In genomic region chr14:68684466-68685418, GRCh38 we compare ENCODE assay signal across 8 cellular contexts.
DNase-seq lines count a peak whose midpoint lies in the region; ATAC-seq and TF ChIP-seq lines count a peak whose summit lies in the region.

No MANE protein-coding gene starts in this region.

- no peaks in the 10 kb centered on the region for H3K27me3 ChIP-seq in stomach

- peak overlapping the region; percentile 88 for H3K27ac Mint-ChIP-seq in activated CD4-positive, alpha-beta T cell treated with anti-CD3 and anti-CD28 coated beads, Interleukin-2, amount 10 ng/mL, durations not matched to agents 7 days and 5 days
- peak overlapping the region; percentile 95 for H3K27ac Mint-ChIP-seq in activated CD4-positive, alpha-beta memory T cell treated with anti-CD3 and anti-CD28 coated beads, Interleukin-2, amount 10 ng/mL, durations not matched to agents 7 days and 5 days

- ATAC-seq in HG02763 (IDR thresholded peaks at IDR 0.05; ENCODE audit: unreplicated experiment) = no peak

- peak overlapping the region in 4 of 5 donors; percentile 70 to 82 (median 76) for H3K27ac ChIP-seq in stomach

- H3K4me1 ChIP-seq in stomach = peaks cover 38 to 76% (median 53%) of the 10 kb centered on the region in 4 donors

- H3K4me3 ChIP-seq in stomach = no peak overlapping the region

- H3K36me3 Mint-ChIP-seq in activated CD4-positive, alpha-beta T cell treated with anti-CD3 and anti-CD28 coated beads, Interleukin-2, amount 10 ng/mL, durations not matched to agents 7 days and 5 days (ENCODE audit: low read depth) = peaks cover 3% of the 10 kb centered on the region
- no peaks in the 10 kb centered on the region for H3K36me3 Mint-ChIP-seq in activated CD4-positive, alpha-beta memory T cell treated with anti-CD3 and anti-CD28 coated beads, Interleukin-2, amount 10 ng/mL, durations not matched to agents 7 days and 5 days (ENCODE audit: low read depth)

- DNase-seq in activated CD4-positive, alpha-beta T cell treated with anti-CD3 and anti-CD28 coated beads, Interleukin-2, amount 10 ng/mL, durations not matched to agents 7 days and 5 days = no peak
- DNase-seq in activated CD4-positive, alpha-beta T cell treated with anti-CD3 and anti-CD28 coated beads for 1 hour = no peak
- DNase-seq in activated CD4-positive, alpha-beta memory T cell treated with anti-CD3 and anti-CD28 coated beads, Interleukin-2, amount 10 ng/mL, durations not matched to agents 7 days and 5 days = no peak
- peak; percentile 38 for DNase-seq in left kidney (ENCODE audit: low read depth, low spot score)
- DNase-seq in stomach = no peak
- DNase-seq in NCI-H2107 treated with DMSO at 0.1 percent for 48 hours (lab: John Stamatoyannopoulos, UW; ENCODE audit: unreplicated experiment) = no peak
- no peak for DNase-seq in ecto neural progenitor cell (ENCODE audit: low spot score)

- no peak for TF ChIP-seq POLR2A in stomach (IDR thresholded peaks at IDR 0.05)

- H3K9me3 Mint-ChIP-seq in activated CD4-positive, alpha-beta T cell treated with anti-CD3 and anti-CD28 coated beads, Interleukin-2, amount 10 ng/mL, durations not matched to agents 7 days and 5 days = no peaks in the 10 kb centered on the region
- no peaks in the 10 kb centered on the region for H3K9me3 Mint-ChIP-seq in activated CD4-positive, alpha-beta memory T cell treated with anti-CD3 and anti-CD28 coated beads, Interleukin-2, amount 10 ng/mL, durations not matched to agents 7 days and 5 days

- CTCF ChIA-PET in activated CD4-positive, alpha-beta T cell treated with anti-CD3 and anti-CD28 coated beads, Interleukin-2, amount 10 ng/mL, durations not matched to agents 7 days and 5 days (lab: Charles Lee) = interaction anchor here (0.5 to 2.2 kb wide), 7 partner anchors 10 to 904 kb away, joined by 3 to 7 read pairs (median 4); no protein-coding TSS in a partner anchor
- CTCF ChIA-PET in activated CD4-positive, alpha-beta memory T cell treated with anti-CD3 and anti-CD28 coated beads, Interleukin-2, amount 10 ng/mL, durations not matched to agents 7 days and 5 days (lab: Charles Lee) = interaction anchor here (0.9 to 2.5 kb wide), 7 partner anchors 9 to 131 kb away, joined by 3 to 19 read pairs (median 7); no protein-coding TSS in a partner anchor

- H3K27me3 Mint-ChIP-seq in activated CD4-positive, alpha-beta T cell treated with anti-CD3 and anti-CD28 coated beads, Interleukin-2, amount 10 ng/mL, durations not matched to agents 7 days and 5 days = no peaks in the 10 kb centered on the region
- H3K27me3 Mint-ChIP-seq in activated CD4-positive, alpha-beta memory T cell treated with anti-CD3 and anti-CD28 coated beads, Interleukin-2, amount 10 ng/mL, durations not matched to agents 7 days and 5 days = no peaks in the 10 kb centered on the region

- no peaks in the 10 kb centered on the region for H3K36me3 ChIP-seq in stomach

- H3K4me3 Mint-ChIP-seq in activated CD4-positive, alpha-beta T cell treated with anti-CD3 and anti-CD28 coated beads, Interleukin-2, amount 10 ng/mL, durations not matched to agents 7 days and 5 days = peak overlapping the region; percentile 26
- H3K4me3 Mint-ChIP-seq in activated CD4-positive, alpha-beta memory T cell treated with anti-CD3 and anti-CD28 coated beads, Interleukin-2, amount 10 ng/mL, durations not matched to agents 7 days and 5 days = peak overlapping the region; percentile 27

- H3K9me3 ChIP-seq in stomach = no peaks in the 10 kb centered on the region

- POLR2A ChIA-PET in activated CD4-positive, alpha-beta T cell treated with anti-CD3 and anti-CD28 coated beads, Interleukin-2, amount 10 ng/mL, durations not matched to agents 7 days and 5 days (lab: Charles Lee) = interaction anchor here (0.6 kb wide), 2 partner anchors 264 to 293 kb away, joined by 4 to 10 read pairs; no protein-coding TSS in a partner anchor
- POLR2A ChIA-PET in activated CD4-positive, alpha-beta memory T cell treated with anti-CD3 and anti-CD28 coated beads, Interleukin-2, amount 10 ng/mL, durations not matched to agents 7 days and 5 days (lab: Charles Lee) = interaction anchor here (1.2 to 7.6 kb wide), 13 partner anchors 10 to 131 kb away, joined by 5 to 153 read pairs (median 10); partner anchors contain the start of gene ZFP36L1

- no peak for TF ChIP-seq EP300 in stomach (IDR thresholded peaks at IDR 0.05)

- H3K4me1 Mint-ChIP-seq in activated CD4-positive, alpha-beta T cell treated with anti-CD3 and anti-CD28 coated beads, Interleukin-2, amount 10 ng/mL, durations not matched to agents 7 days and 5 days = peaks cover 58% of the 10 kb centered on the region
- H3K4me1 Mint-ChIP-seq in activated CD4-positive, alpha-beta memory T cell treated with anti-CD3 and anti-CD28 coated beads, Interleukin-2, amount 10 ng/mL, durations not matched to agents 7 days and 5 days = peaks cover 56% of the 10 kb centered on the region

- intact Hi-C loops in stomach (cut with DNase I; ENCODE audit: low total_unique reads) = no loop called here

- TF ChIP-seq CTCF in stomach (IDR thresholded peaks at IDR 0.05) = no peak

- 70 to 81% (median 77%) methylated on average over 5 of the region's 5 CpGs for WGBS in stomach, 5 donors
